Comparison of ENCODE assay signal across 18 cellular contexts in the genomic region with DNA sequence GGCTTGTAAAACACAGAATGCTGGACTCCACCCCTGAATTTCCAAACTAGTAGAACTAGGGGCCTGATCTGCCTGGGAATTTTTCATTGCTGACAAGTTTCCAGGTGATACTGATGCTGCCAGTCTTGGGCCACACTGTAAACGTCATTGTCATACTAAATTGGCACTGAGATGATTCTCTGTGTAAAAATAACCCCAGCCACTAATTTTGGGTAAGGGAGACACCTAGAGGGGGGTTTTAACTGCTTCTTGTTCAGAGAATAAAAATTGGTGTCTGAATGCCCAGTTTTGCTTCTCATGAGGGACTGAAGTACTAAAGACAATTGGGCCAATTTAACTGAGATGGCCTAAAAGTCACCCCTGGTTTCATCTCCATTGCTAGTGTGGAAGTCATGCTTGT. TPM values are rescaled to one million over a fixed set of nuclear protein-coding genes. Genes with fewer than 3 reads are reported as not detected.
A peak's percentile ranks its signal among the peaks of the same experiment; 100 is the strongest.
DNase-seq lines count a peak whose midpoint lies in the region; ATAC-seq and TF ChIP-seq lines count a peak whose summit lies in the region.
"Had no signal": no experiment of that assay in that cellular context is flagged by ENCODE, and none has a peak within 500 bp of the region (broad histone marks: within the 10 kb centered on the region; RNA-seq: fewer than 3 reads in every experiment).

No MANE protein-coding gene starts in this region.

- WGBS in smooth muscle cell (ENCODE audit: low lambda C conversion rate): 54% methylated on average over 1 of the region's 1 CpG

- no peak overlapping the region for H3K27ac ChIP-seq in right atrium auricular region
- H3K27ac ChIP-seq in OCI-LY1 (ENCODE audit: low read depth, low read length, poor library complexity, severe bottlenecking): no peak overlapping the region
- no peak overlapping the region for H3K27ac ChIP-seq in smooth muscle cell (ENCODE audit: low read depth)

- H3K4me3 ChIP-seq in right atrium auricular region: no peak overlapping the region
- H3K4me3 ChIP-seq in OCI-LY1 (ENCODE audit: low read depth, low read length, poor library complexity, severe bottlenecking): no peak overlapping the region
- no peak overlapping the region for H3K4me3 ChIP-seq in fibroblast of the aortic adventitia (ENCODE audit: low read depth, low read length)
- H3K4me3 ChIP-seq in smooth muscle cell: no peak overlapping the region
- H3K4me3 ChIP-seq: K562 had no signal

- H3K4me1 ChIP-seq in right atrium auricular region (peaks cover 0 to 14% of the 10 kb centered on the region in 2 donors), OCI-LY1 (ENCODE audit: insufficient read depth, low read length, severe bottlenecking) (no peaks in the 10 kb centered on the region), smooth muscle cell (ENCODE audit: low read depth) (peaks cover 3% of the 10 kb centered on the region)

- H3K9ac ChIP-seq in OCI-LY1 (ENCODE audit: low read length) (no peak overlapping the region), smooth muscle cell (ENCODE audit: low read depth) (no peak overlapping the region)

- H2AFZ ChIP-seq in OCI-LY1 (ENCODE audit: low read length): no peak overlapping the region
- H2AFZ ChIP-seq in smooth muscle cell (ENCODE audit: low read depth): no peak overlapping the region

- H3K4me2 ChIP-seq in OCI-LY1 (ENCODE audit: low read length) (no peak overlapping the region), smooth muscle cell (no peak overlapping the region)

- intact Hi-C loops in Right ventricle myocardium inferior (cut with DNase I): loop anchor here (5.0 kb wide), 1 partner anchor 254 kb away; no protein-coding TSS in a partner anchor

- DNase-seq in Right ventricle myocardium inferior (ENCODE audit: missing footprints) (no peak), right atrium auricular region (ENCODE audit: low spot score) (no peak), fibroblast of the aortic adventitia (ENCODE audit: low read depth) (no peak), smooth muscle cell (lab: John Stamatoyannopoulos, UW; ENCODE audit: unreplicated experiment) (no peak), hypothalamus (lab: John Stamatoyannopoulos, UW) (no peak)
- DNase-seq in activated T-cell treated with anti-CD3 and anti-CD28 coated beads, Interleukin-2, amount 50 U/mL, for 48 hours: no peak
- DNase-seq: activated CD4-positive, alpha-beta T cell treated with anti-CD3 and anti-CD28 coated beads for 4 hours; activated gamma-delta T cell; amniotic stem cell; cortex of kidney; NCI-H1436 treated with DMSO at 0.1 percent for 48 hours; NCI-H510A; OCI-M1; small intestine; T-helper 9 cell had no signal

- H4K20me1 ChIP-seq in OCI-LY1 (ENCODE audit: insufficient read depth, low read length): no peaks in the 10 kb centered on the region
- no peaks in the 10 kb centered on the region for H4K20me1 ChIP-seq in smooth muscle cell (ENCODE audit: low read depth)

- TF ChIP-seq CTCF in right atrium auricular region (IDR thresholded peaks at IDR 0.05): peak in 1 of 2 donors; percentile 41
- TF ChIP-seq CTCF in OCI-LY1 (IDR thresholded peaks at IDR 0.05; ENCODE audit: low read length): peak; percentile 30; the same call in 1 of the 2 replicates
- peak; percentile 17 for TF ChIP-seq CTCF in fibroblast of the aortic adventitia (IDR thresholded peaks at IDR 0.05; ENCODE audit: insufficient read depth, low read length)
- peak; percentile 6 for TF ChIP-seq CTCF in smooth muscle cell (IDR thresholded peaks at IDR 0.05; ENCODE audit: borderline replicate concordance, insufficient read depth, poor library complexity, severe bottlenecking)

- H3K79me2 ChIP-seq in OCI-LY1 (ENCODE audit: insufficient read depth, low read length): no peaks in the 10 kb centered on the region
- H3K79me2 ChIP-seq in smooth muscle cell (ENCODE audit: low read depth): no peaks in the 10 kb centered on the region

- peak; percentile 19 for ATAC-seq in Right ventricle myocardium inferior
- no peak for ATAC-seq in HG03378 (IDR thresholded peaks at IDR 0.05; ENCODE audit: unreplicated experiment)
- ATAC-seq: K562 had no signal

- no peaks in the 10 kb centered on the region for H3K9me2 ChIP-seq in OCI-LY1 (ENCODE audit: low read depth, low read length)

- H3K9me3 ChIP-seq in right atrium auricular region (no peaks in the 10 kb centered on the region), OCI-LY1 (ENCODE audit: low read length) (no peaks in the 10 kb centered on the region), smooth muscle cell (replicated peaks; ENCODE audit: low read depth) (no peaks in the 10 kb centered on the region)

- H3K27me3 ChIP-seq in right atrium auricular region (no peaks in the 10 kb centered on the region), OCI-LY1 (ENCODE audit: insufficient read depth, low read length) (no peaks in the 10 kb centered on the region; the same call in 1 of the 2 replicates), smooth muscle cell (ENCODE audit: low read depth) (peaks cover 46% of the 10 kb centered on the region)

- H3F3A ChIP-seq in OCI-LY1 (ENCODE audit: insufficient read depth, low read length): no peaks in the 10 kb centered on the region
- H3F3A ChIP-seq in smooth muscle cell (ENCODE audit: low read depth): no peaks in the 10 kb centered on the region

- H3K36me3 ChIP-seq in right atrium auricular region (no peaks in the 10 kb centered on the region), OCI-LY1 (ENCODE audit: insufficient read depth, low read length) (no peaks in the 10 kb centered on the region), smooth muscle cell (ENCODE audit: low read depth) (no peaks in the 10 kb centered on the region)

RNA-seq across cellular contexts. Expression of a gene that starts 5.0 kb away (rescaled TPM):
- total RNA-seq in Right ventricle myocardium inferior (173 TPM), right atrium auricular region (10 to 100 TPM; 75.4 to 85.9 TPM), fibroblast of the aortic adventitia (ENCODE audit: low replicate concordance) (55.7 and 58.0 TPM in 2 replicates), smooth muscle cell (12.5 and 32.2 TPM in 2 replicates)
- polyA plus RNA-seq in smooth muscle cell: 10.8 and 12.1 TPM in 2 replicates
- total RNA-seq: K562 had no signal
